38 cellular contexts compared by ENCODE assay signal in the genomic region with DNA sequence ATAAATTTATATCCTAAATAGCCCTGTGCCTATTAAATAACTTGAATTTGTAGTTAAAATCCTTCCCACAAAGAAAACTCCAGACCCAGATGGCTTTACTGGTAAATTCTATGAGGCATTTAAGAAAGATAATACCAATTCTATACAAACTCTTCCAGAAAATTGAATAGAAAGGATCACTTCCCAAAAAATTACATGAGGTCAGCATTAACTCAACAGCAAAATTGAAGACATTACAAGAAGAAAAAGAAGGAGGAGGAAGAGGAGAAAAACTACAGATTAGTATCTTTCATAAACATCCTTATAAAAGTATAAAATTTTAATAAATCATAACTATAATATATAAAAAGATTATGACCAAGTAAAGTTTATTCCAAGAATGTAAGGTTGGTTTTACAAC. TPM values are rescaled to one million over a fixed set of nuclear protein-coding genes. Genes with fewer than 3 reads are reported as not detected.
"Had no signal": no experiment of that assay in that cellular context is flagged by ENCODE, and none has a peak within 500 bp of the region (broad histone marks: within the 10 kb centered on the region; RNA-seq: fewer than 3 reads in every experiment).

No MANE protein-coding gene starts in this region.

- DNase-seq: activated B cell treated with CpG ODN at 0.5 μM for 24 hours; activated CD4-positive, alpha-beta memory T cell treated with anti-CD3 and anti-CD28 coated beads for 36 hours; activated CD4-positive, alpha-beta T cell treated with anti-CD3 and anti-CD28 coated beads for 4 hours; activated CD4-positive, alpha-beta T cell treated with anti-CD3 and anti-CD28 coated beads, Interleukin-2, amount 10 ng/mL, durations not matched to agents 24 days and 14 days; activated CD4-positive, alpha-beta T cell treated with anti-CD3 and anti-CD28 coated beads, Interleukin-2, amount 50 U/mL, for 1 hour; activated CD4-positive, alpha-beta T cell treated with anti-CD3 and anti-CD28 coated beads, Interleukin-2, amount 50 U/mL, for 4 hours; activated CD4-positive, CD25-positive, alpha-beta regulatory T cell treated with anti-CD3 and anti-CD28 coated beads, Interleukin-2, amount 50 U/mL, for 72 hours; activated CD8-positive, alpha-beta memory T cell treated with anti-CD3 and anti-CD28 coated beads for 24 hours; activated CD8-positive, alpha-beta memory T cell treated with anti-CD3 and anti-CD28 coated beads, Interleukin-2, amount 10 ng/mL, durations not matched to agents 7 days and 5 days; activated CD8-positive, alpha-beta memory T cell treated with anti-CD3 and anti-CD28 coated beads, Interleukin-2, amount 50 U/mL, for 48 hours; activated CD8-positive, alpha-beta T cell treated with anti-CD3 and anti-CD28 coated beads, Interleukin-2, amount 10 ng/mL, durations not matched to agents 7 days and 5 days; activated effector memory CD4-positive, alpha-beta T cell treated with anti-CD3 and anti-CD28 coated beads, Interleukin-2, amount 50 U/mL, for 16 hours; activated gamma-delta T cell treated with Interleukin-2 at 50 U/mL for 16 hours; activated naive CD4-positive, alpha-beta T cell; activated naive CD4-positive, alpha-beta T cell treated with anti-CD3 and anti-CD28 coated beads for 36 hours; activated naive CD4-positive, alpha-beta T cell treated with anti-CD3 and anti-CD28 coated beads, Interleukin-2, amount 50 U/mL, for 16 hours; activated naive CD8-positive, alpha-beta T cell treated with anti-CD3 and anti-CD28 coated beads for 36 hours; activated T-cell treated with anti-CD3 and anti-CD28 coated beads, Interleukin-2, amount 50 U/mL, for 24 hours; activated T-cell treated with anti-CD3 and anti-CD28 coated beads, Interleukin-2, amount 50 U/mL, for 72 hours; adrenal gland; amniotic stem cell; caudate nucleus; cerebellar nuclear complex; T-helper 1 cell; T-helper 2 cell; T-helper 9 cell had no signal

- H3K4me3 ChIP-seq: adrenal gland, ascending aorta, cardiac muscle cell had no signal

- H3K36me3 Mint-ChIP-seq: activated CD4-positive, alpha-beta memory T cell treated with anti-CD3 and anti-CD28 coated beads for 36 hours; activated CD8-positive, alpha-beta memory T cell treated with anti-CD3 and anti-CD28 coated beads, Interleukin-2, amount 10 ng/mL, durations not matched to agents 7 days and 5 days; activated naive CD4-positive, alpha-beta T cell treated with anti-CD3 and anti-CD28 coated beads, Interleukin-2, amount 50 U/mL, for 72 hours; activated naive CD8-positive, alpha-beta T cell treated with anti-CD3 and anti-CD28 coated beads for 36 hours; brain had no signal

- H3K27ac ChIP-seq: adrenal gland, ascending aorta, cardiac muscle cell, VCaP had no signal

- H3K4me1 Mint-ChIP-seq: activated B cell treated with CpG ODN at 0.5 μM for 24 hours; activated CD4-positive, alpha-beta T cell treated with anti-CD3 and anti-CD28 coated beads, Interleukin-2, amount 10 ng/mL, durations not matched to agents 24 days and 14 days; activated T-helper 17 cell treated with anti-CD3 and anti-CD28 coated beads, Interleukin-2, amount 50 U/mL, for 72 hours; central memory CD8-positive, alpha-beta T cell had no signal

- FAIRE-seq: bronchial epithelial cell had no signal

- H3K9me3 ChIP-seq: adrenal gland, ascending aorta had no signal

- H3K9me3 Mint-ChIP-seq: activated B cell treated with CpG ODN at 0.5 μM for 24 hours; activated CD4-positive, alpha-beta memory T cell treated with anti-CD3 and anti-CD28 coated beads for 36 hours; activated CD4-positive, alpha-beta T cell treated with anti-CD3 and anti-CD28 coated beads, Interleukin-2, amount 10 ng/mL, durations not matched to agents 24 days and 14 days; activated naive CD4-positive, alpha-beta T cell treated with anti-CD3 and anti-CD28 coated beads for 36 hours; activated naive CD4-positive, alpha-beta T cell treated with anti-CD3 and anti-CD28 coated beads, Interleukin-2, amount 50 U/mL, for 72 hours; activated naive CD8-positive, alpha-beta T cell treated with anti-CD3 and anti-CD28 coated beads for 36 hours; activated T-cell treated with anti-CD3 and anti-CD28 coated beads, Interleukin-2, amount 50 U/mL, for 24 hours; activated T-cell treated with anti-CD3 and anti-CD28 coated beads, Interleukin-2, amount 50 U/mL, for 72 hours; activated T-helper 1 cell treated with anti-CD3 and anti-CD28 coated beads, Interleukin-12 subunit alpha, Interleukin-12 subunit beta, Interleukin-2, Interleukin-4 antibody, amounts not matched to agents 30 ng/mL and 10 ng/mL and 1 ng/mL, durations not matched to agents 14 hours and 24 hours and 36 hours; activated T-helper 17 cell treated with anti-CD3 and anti-CD28 coated beads, Interleukin-2, amount 50 U/mL, for 72 hours; brain; central memory CD8-positive, alpha-beta T cell; T-helper 1 cell treated with Interleukin-12 subunit alpha and Interleukin-12 subunit beta and Interleukin-4 antibody, amounts not matched to agents 30 μg/mL and 1 μg/mL, for 36 hours; T-helper 2 cell treated with Interferon-gamma antibody and Interleukin-4, amounts not matched to agents 5 μg/mL and 100 μg/mL, for 36 hours had no signal

- ATAC-seq: activated CD8-positive, alpha-beta memory T cell treated with anti-CD3 and anti-CD28 coated beads, Interleukin-2, amount 10 ng/mL, durations not matched to agents 7 days and 5 days; activated CD8-positive, alpha-beta T cell treated with anti-CD3 and anti-CD28 coated beads, Interleukin-2, amount 10 ng/mL, durations not matched to agents 7 days and 5 days; activated naive CD4-positive, alpha-beta T cell treated with anti-CD3 and anti-CD28 coated beads, Interleukin-2, amount 50 U/mL, for 72 hours; activated T-cell treated with anti-CD3 and anti-CD28 coated beads, Interleukin-2, amount 50 U/mL, for 72 hours; activated T-helper 17 cell treated with anti-CD3 and anti-CD28 coated beads, Interleukin-2, amount 50 U/mL, for 72 hours had no signal

- H3K4me3 Mint-ChIP-seq: activated B cell treated with CpG ODN at 0.5 μM for 24 hours; activated CD4-positive, alpha-beta memory T cell treated with anti-CD3 and anti-CD28 coated beads for 36 hours; activated CD4-positive, alpha-beta T cell treated with anti-CD3 and anti-CD28 coated beads, Interleukin-2, amount 10 ng/mL, durations not matched to agents 24 days and 14 days; activated CD8-positive, alpha-beta memory T cell treated with anti-CD3 and anti-CD28 coated beads, Interleukin-2, amount 10 ng/mL, durations not matched to agents 7 days and 5 days; activated CD8-positive, alpha-beta T cell treated with anti-CD3 and anti-CD28 coated beads, Interleukin-2, amount 10 ng/mL, durations not matched to agents 7 days and 5 days; activated naive CD4-positive, alpha-beta T cell treated with anti-CD3 and anti-CD28 coated beads for 36 hours; activated naive CD8-positive, alpha-beta T cell treated with anti-CD3 and anti-CD28 coated beads for 36 hours; activated T-cell treated with anti-CD3 and anti-CD28 coated beads, Interleukin-2, amount 50 U/mL, for 24 hours; activated T-cell treated with anti-CD3 and anti-CD28 coated beads, Interleukin-2, amount 50 U/mL, for 72 hours; activated T-helper 1 cell treated with anti-CD3 and anti-CD28 coated beads, Interleukin-12 subunit alpha, Interleukin-12 subunit beta, Interleukin-2, Interleukin-4 antibody, amounts not matched to agents 30 ng/mL and 10 ng/mL and 1 ng/mL, durations not matched to agents 14 hours and 24 hours and 36 hours; activated T-helper 17 cell treated with anti-CD3 and anti-CD28 coated beads, Interleukin-2, amount 50 U/mL, for 72 hours; brain; central memory CD8-positive, alpha-beta T cell; T-helper 1 cell treated with Interleukin-12 subunit alpha and Interleukin-12 subunit beta and Interleukin-4 antibody, amounts not matched to agents 30 μg/mL and 1 μg/mL, for 36 hours; T-helper 2 cell treated with Interferon-gamma antibody and Interleukin-4, amounts not matched to agents 5 μg/mL and 100 μg/mL, for 36 hours had no signal

- H3K27ac Mint-ChIP-seq: activated B cell treated with CpG ODN at 0.5 μM for 24 hours; activated CD4-positive, alpha-beta memory T cell treated with anti-CD3 and anti-CD28 coated beads for 36 hours; activated CD4-positive, alpha-beta T cell treated with anti-CD3 and anti-CD28 coated beads, Interleukin-2, amount 10 ng/mL, durations not matched to agents 24 days and 14 days; activated CD8-positive, alpha-beta memory T cell treated with anti-CD3 and anti-CD28 coated beads, Interleukin-2, amount 10 ng/mL, durations not matched to agents 7 days and 5 days; activated CD8-positive, alpha-beta T cell treated with anti-CD3 and anti-CD28 coated beads, Interleukin-2, amount 10 ng/mL, durations not matched to agents 7 days and 5 days; activated naive CD4-positive, alpha-beta T cell treated with anti-CD3 and anti-CD28 coated beads for 36 hours; activated naive CD4-positive, alpha-beta T cell treated with anti-CD3 and anti-CD28 coated beads, Interleukin-2, amount 50 U/mL, for 72 hours; activated naive CD8-positive, alpha-beta T cell treated with anti-CD3 and anti-CD28 coated beads for 36 hours; activated T-cell treated with anti-CD3 and anti-CD28 coated beads, Interleukin-2, amount 50 U/mL, for 24 hours; activated T-cell treated with anti-CD3 and anti-CD28 coated beads, Interleukin-2, amount 50 U/mL, for 72 hours; activated T-helper 1 cell treated with anti-CD3 and anti-CD28 coated beads, Interleukin-12 subunit alpha, Interleukin-12 subunit beta, Interleukin-2, Interleukin-4 antibody, amounts not matched to agents 30 ng/mL and 10 ng/mL and 1 ng/mL, durations not matched to agents 14 hours and 24 hours and 36 hours; activated T-helper 17 cell treated with anti-CD3 and anti-CD28 coated beads, Interleukin-2, amount 50 U/mL, for 72 hours; brain; T-helper 1 cell treated with Interleukin-12 subunit alpha and Interleukin-12 subunit beta and Interleukin-4 antibody, amounts not matched to agents 30 μg/mL and 1 μg/mL, for 36 hours; T-helper 2 cell treated with Interferon-gamma antibody and Interleukin-4, amounts not matched to agents 5 μg/mL and 100 μg/mL, for 36 hours had no signal

- H3K4me1 ChIP-seq: ascending aorta had no signal

RNA-seq across cellular contexts. Expression of a gene that starts 29.4 kb away (rescaled TPM):
- total RNA-seq: activated B cell treated with CpG ODN at 0.5 μM for 24 hours; activated CD4-positive, alpha-beta memory T cell treated with anti-CD3 and anti-CD28 coated beads for 36 hours; activated CD4-positive, alpha-beta T cell treated with anti-CD3 and anti-CD28 coated beads, Interleukin-2, amount 10 ng/mL, durations not matched to agents 24 days and 14 days; activated CD8-positive, alpha-beta memory T cell treated with anti-CD3 and anti-CD28 coated beads, Interleukin-2, amount 10 ng/mL, durations not matched to agents 7 days and 5 days; activated CD8-positive, alpha-beta T cell treated with anti-CD3 and anti-CD28 coated beads, Interleukin-2, amount 10 ng/mL, durations not matched to agents 7 days and 5 days; activated naive CD4-positive, alpha-beta T cell treated with anti-CD3 and anti-CD28 coated beads for 36 hours; activated naive CD4-positive, alpha-beta T cell treated with anti-CD3 and anti-CD28 coated beads, Interleukin-2, amount 50 U/mL, for 72 hours; activated naive CD8-positive, alpha-beta T cell treated with anti-CD3 and anti-CD28 coated beads for 36 hours; activated T-cell treated with anti-CD3 and anti-CD28 coated beads, Interleukin-2, amount 50 U/mL, for 72 hours; activated T-helper 1 cell treated with anti-CD3 and anti-CD28 coated beads, Interleukin-12 subunit alpha, Interleukin-12 subunit beta, Interleukin-2, Interleukin-4 antibody, amounts not matched to agents 30 ng/mL and 10 ng/mL and 1 ng/mL, durations not matched to agents 14 hours and 24 hours and 36 hours; activated T-helper 17 cell treated with anti-CD3 and anti-CD28 coated beads, Interleukin-2, amount 50 U/mL, for 72 hours; ascending aorta; chondrocyte had no signal
- polyA plus RNA-seq: cardiac muscle cell had no signal
